Comparison of ENCODE assay signal across 8 cellular contexts in the genomic region with DNA sequence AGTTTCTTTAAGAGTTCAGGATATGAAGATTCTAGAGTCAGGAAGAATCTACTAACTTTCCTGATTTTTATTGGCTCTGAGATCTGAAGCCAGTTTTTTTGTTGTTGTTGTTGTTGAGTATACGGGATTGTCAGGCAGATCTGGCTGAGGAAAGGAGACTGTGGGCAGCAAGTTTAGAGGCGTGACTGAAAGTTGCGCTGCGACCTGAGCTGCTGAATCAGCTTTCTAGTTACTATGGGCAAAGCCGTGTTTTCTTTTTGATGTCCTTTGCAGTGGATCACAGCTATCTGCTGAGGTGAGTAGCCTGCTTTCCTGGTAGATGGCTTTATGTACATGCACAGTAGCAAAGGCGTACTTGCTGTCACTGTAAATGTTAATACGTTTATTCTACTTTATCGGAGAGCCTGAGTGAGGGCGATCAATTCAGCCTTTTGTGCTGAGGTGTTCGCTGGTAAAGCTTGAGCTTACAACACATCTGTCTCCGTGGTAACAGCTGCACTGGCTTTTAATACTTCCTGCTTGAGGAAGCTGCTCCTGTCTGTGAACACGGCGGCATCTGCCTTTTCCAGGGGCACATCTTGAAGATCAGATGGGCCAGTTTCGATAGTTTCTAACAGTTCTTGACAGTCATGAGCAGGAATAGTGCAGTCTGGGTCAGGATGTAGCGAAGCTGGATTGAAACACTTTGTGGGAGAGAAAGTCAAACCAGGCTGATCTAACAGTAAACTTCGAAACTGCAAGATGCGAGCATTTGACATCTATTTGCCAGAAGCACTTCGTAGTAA.
DNase-seq lines count a peak whose midpoint lies in the region; ATAC-seq and TF ChIP-seq lines count a peak whose summit lies in the region.
"Not testable (repeated sequence)": the region's sequence is repeated elsewhere in the genome, so short reads cannot be mapped to it uniquely, and the experiment has no call there.

No MANE protein-coding gene starts in this region.

- intact Hi-C loops in prostate gland (cut with DNase I); stomach (cut with DNase I; ENCODE audit: low total_unique reads): not testable (repeated sequence)

- ATAC-seq in central memory CD8-positive, alpha-beta T cell (replicated peaks; ENCODE audit: extremely low read depth, poor library complexity, severe bottlenecking); left lobe of liver: not testable (repeated sequence)

- H3K27me3 Mint-ChIP-seq in central memory CD8-positive, alpha-beta T cell: peaks cover 33% of the 10 kb centered on the region

- not testable (repeated sequence) for TF ChIP-seq CTCF in prostate gland (IDR thresholded peaks at IDR 0.05); stomach (IDR thresholded peaks at IDR 0.05)

- H3K36me3 ChIP-seq in prostate gland, stomach: not testable (repeated sequence)

- not testable (repeated sequence) for H3K4me3 ChIP-seq in prostate gland
- H3K4me3 ChIP-seq in stomach: peak overlapping the region; percentile 1 to 29 (median 17)

- TF ChIP-seq POLR2A in prostate gland (IDR thresholded peaks at IDR 0.05); stomach (IDR thresholded peaks at IDR 0.05): not testable (repeated sequence)

- not testable (repeated sequence) for H3K9me3 ChIP-seq in prostate gland, stomach

- peaks cover 11% of the 10 kb centered on the region for H3K4me1 Mint-ChIP-seq in central memory CD8-positive, alpha-beta T cell

- peak overlapping the region; percentile 94 for H3K27ac Mint-ChIP-seq in central memory CD8-positive, alpha-beta T cell (ENCODE audit: low read depth)

- H3K27ac ChIP-seq in prostate gland: not testable (repeated sequence)
- H3K27ac ChIP-seq in stomach: peak overlapping the region in 2 of 5 donors; percentile 31 to 39

- not testable (repeated sequence) for H3K27me3 ChIP-seq in prostate gland (replicated peaks; ENCODE audit: insufficient read depth); stomach

- not testable (repeated sequence) for H3K36me3 Mint-ChIP-seq in central memory CD8-positive, alpha-beta T cell (ENCODE audit: insufficient read depth)

- DNase-seq in DMS53 (lab: John Stamatoyannopoulos, UW): peak; percentile 78
- DNase-seq in NCI-H82 (lab: John Stamatoyannopoulos, UW): peak; percentile 30
- peak; percentile 19 to 28 for DNase-seq in activated CD4-positive, alpha-beta T cell treated with anti-CD3 and anti-CD28 coated beads for 4 hours
- DNase-seq in activated T-helper 9 cell treated with anti-CD3 and anti-CD28 coated beads, Interleukin-2, amount 50 U/mL, for 16 hours (ENCODE audit: low read depth): peak; percentile 10
- peak in 1 of 2 donors; percentile 10 for DNase-seq in central memory CD8-positive, alpha-beta T cell (ENCODE audit: low spot score in 2 of 2)
- DNase-seq in left lobe of liver (ENCODE audit: low spot score): peak; percentile 53
- peak; percentile 10 for DNase-seq in prostate gland (ENCODE audit: low spot score)
- DNase-seq in stomach: peak; percentile 33

- not testable (repeated sequence) for H3K9me3 Mint-ChIP-seq in central memory CD8-positive, alpha-beta T cell

- not testable (repeated sequence) for TF ChIP-seq EP300 in stomach (IDR thresholded peaks at IDR 0.05)

- WGBS in prostate gland: 19% methylated on average over 18 of the region's 18 CpGs
- WGBS in stomach, 5 donors: 11 to 26% (median 15%) methylated on average over 15 to 18 of the region's 18 CpGs

- H3K4me3 Mint-ChIP-seq in central memory CD8-positive, alpha-beta T cell: peak overlapping the region; percentile 75

- H3K4me1 ChIP-seq in prostate gland (replicated peaks): not testable (repeated sequence)
- H3K4me1 ChIP-seq in stomach: peaks cover 0 to 18% (median 6%) of the 10 kb centered on the region in 4 donors
